Comparison of ENCODE assay signal across 9 cellular contexts in genomic region chr6:131910219-131910589, GRCh38. TPM values are rescaled to one million over a fixed set of nuclear protein-coding genes. Genes with fewer than 3 reads are reported as not detected.
DNase-seq lines count a peak whose midpoint lies in the region; ATAC-seq, FAIRE-seq and TF ChIP-seq lines count a peak whose summit lies in the region.
"Had no signal": no experiment of that assay in that cellular context is flagged by ENCODE, and none has a peak within 500 bp of the region (broad histone marks: within the 10 kb centered on the region; RNA-seq: fewer than 3 reads in every experiment).

No MANE protein-coding gene starts in this region.

- TF ChIP-seq CTCF in esophagus muscularis mucosa (IDR thresholded peaks at IDR 0.05): no peak

- TF ChIP-seq EP300 in esophagus muscularis mucosa (IDR thresholded peaks at IDR 0.05): no peak

- H3K27ac ChIP-seq in esophagus muscularis mucosa (replicated peaks in 1 of 4): no peak overlapping the region
- H3K27ac ChIP-seq: epithelial cell of prostate had no signal

- FAIRE-seq in endometrium (lab: Jason Lieb, UNC): peak; percentile 73

- peaks cover 0 to 4% (median 3%) of the 10 kb centered on the region in 4 donors for H3K4me1 ChIP-seq in esophagus muscularis mucosa

- ATAC-seq in GM18498 (IDR thresholded peaks at IDR 0.05; ENCODE audit: unreplicated experiment) (peak; percentile 4), GM21515 (IDR thresholded peaks at IDR 0.05; ENCODE audit: unreplicated experiment) (peak; percentile 10), HG03342 (IDR thresholded peaks at IDR 0.05; ENCODE audit: unreplicated experiment) (peak; percentile 18), HG02642 (IDR thresholded peaks at IDR 0.05; ENCODE audit: poor library complexity, unreplicated experiment) (no peak)

- DNase-seq in esophagus muscularis mucosa (ENCODE audit: extremely low spot score) (no peak), NCI-H2081 (lab: John Stamatoyannopoulos, UW) (no peak)
- DNase-seq in stimulated activated naive CD4-positive, alpha-beta T cell treated with Interleukin-2 at 50 U/mL for 16 hours (lab: John Stamatoyannopoulos, UW): no peak

- no peaks in the 10 kb centered on the region for H3K36me3 ChIP-seq in esophagus muscularis mucosa

- H3K9me3 ChIP-seq in esophagus muscularis mucosa: no peaks in the 10 kb centered on the region

- WGBS in esophagus muscularis mucosa: 79% methylated on average over 1 of the region's 1 CpG

- TF ChIP-seq POLR2A in esophagus muscularis mucosa (IDR thresholded peaks at IDR 0.05; ENCODE audit: low read depth): no peak

- peaks cover 0 to 2% (median 0%) of the 10 kb centered on the region in 4 donors for H3K27me3 ChIP-seq in esophagus muscularis mucosa

- H3K4me3 ChIP-seq in esophagus muscularis mucosa: no peak overlapping the region

- intact Hi-C loops in esophagus muscularis mucosa (cut with DNase I): loop anchor here (5.0 to 10.0 kb wide), 2 partner anchors 218 to 575 kb away; no protein-coding TSS in a partner anchor

RNA-seq across cellular contexts. Expression of gene CCN2, which starts 41.0 kb away (rescaled TPM):
- total RNA-seq in esophagus muscularis mucosa: 100 to 1,000 TPM; 418 to 749 (median 509) TPM
